ENCODE assay signal across 11 cellular contexts in the genomic region with DNA sequence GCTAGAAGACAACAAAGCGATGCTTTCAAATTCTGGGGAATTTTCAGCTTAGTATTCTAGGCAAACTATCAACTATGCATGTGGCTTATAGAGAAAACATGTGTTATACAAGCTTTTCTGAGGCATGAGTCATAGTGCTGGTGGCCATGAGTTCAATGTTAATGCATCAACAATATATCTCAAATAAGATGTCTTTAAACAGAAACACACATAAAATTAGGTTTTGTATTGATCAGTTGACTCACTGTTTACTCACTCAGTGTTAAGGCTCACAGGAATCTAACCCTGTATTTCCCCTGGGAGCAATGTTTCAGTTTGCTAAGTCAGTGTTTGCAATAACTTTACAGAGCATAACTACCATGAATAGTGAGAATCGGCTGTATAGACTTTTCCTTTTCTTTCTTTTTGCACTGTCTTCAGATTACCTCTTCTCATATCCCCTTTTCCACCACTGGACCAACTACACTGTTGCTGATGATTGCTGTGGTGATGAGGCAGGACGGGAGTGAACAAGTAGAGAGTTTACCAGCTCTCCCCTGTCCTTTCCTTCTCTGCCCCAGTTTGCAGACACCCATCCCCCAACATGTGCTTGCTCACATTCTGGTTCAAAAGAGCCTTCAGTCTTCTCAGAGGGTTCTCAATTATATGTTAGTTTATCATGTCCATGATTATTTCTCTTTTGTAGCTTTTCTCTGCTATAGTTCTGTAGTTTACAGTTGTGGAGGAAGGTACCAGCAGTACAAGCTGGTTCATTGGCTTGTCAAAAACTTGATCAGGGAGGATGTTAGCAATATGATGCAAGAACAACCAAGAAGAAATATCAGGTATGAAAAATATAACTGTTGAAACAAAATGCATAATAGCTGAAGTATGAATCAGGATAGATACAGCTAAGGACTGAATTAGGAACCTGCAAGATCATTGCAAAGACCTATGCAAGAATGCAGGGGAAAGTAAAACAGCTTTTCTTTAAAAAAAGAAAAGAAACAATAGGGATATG. TPM values are rescaled to one million over a fixed set of nuclear protein-coding genes. Genes with fewer than 3 reads are reported as not detected.
DNase-seq lines count a peak whose midpoint lies in the region; ATAC-seq and TF ChIP-seq lines count a peak whose summit lies in the region.
"Had no signal": no experiment of that assay in that cellular context is flagged by ENCODE, and none has a peak within 500 bp of the region (broad histone marks: within the 10 kb centered on the region; RNA-seq: fewer than 3 reads in every experiment).

No MANE protein-coding gene starts in this region.

- H2AFZ ChIP-seq in SK-N-SH (ENCODE audit: low read depth) = no peak overlapping the region
- H2AFZ ChIP-seq in Loucy (ENCODE audit: low read length) = peak overlapping the region; percentile 80

- H3K4me1 ChIP-seq in SK-N-SH (ENCODE audit: control insufficient read depth in 1 of 2, insufficient read depth in 2 of 2, low read depth in 1 of 2, low read length in 1 of 2) (no peaks in the 10 kb centered on the region), Loucy (ENCODE audit: insufficient read depth, low read length, poor library complexity, severe bottlenecking) (peaks cover 12% of the 10 kb centered on the region)
- H3K4me1 ChIP-seq: testis had no signal

- H3K27ac ChIP-seq in SK-N-SH (ENCODE audit: low read depth in 2 of 2, low read length in 1 of 2) = no peak overlapping the region
- no peak overlapping the region for H3K27ac ChIP-seq in brain microvascular endothelial cell
- H3K27ac ChIP-seq: testis had no signal

- H4K20me1 ChIP-seq in SK-N-SH (ENCODE audit: insufficient read depth) (no peaks in the 10 kb centered on the region), Loucy (ENCODE audit: insufficient read depth, low read length, poor library complexity, severe bottlenecking) (no peaks in the 10 kb centered on the region)

- in situ Hi-C loops in brain microvascular endothelial cell (cut with HindIII; ENCODE audit: low pct_ligation_motif_present, low sequenced_read_pairs) = no loop called here

- H3K27me3 ChIP-seq in SK-N-SH (ENCODE audit: insufficient read depth) = no peaks in the 10 kb centered on the region
- H3K27me3 ChIP-seq in Loucy (ENCODE audit: insufficient read depth, low read length, poor library complexity, severe bottlenecking) = no peaks in the 10 kb centered on the region
- no peaks in the 10 kb centered on the region for H3K27me3 ChIP-seq in brain microvascular endothelial cell (replicated peaks)
- H3K27me3 ChIP-seq: testis had no signal

- H3K79me2 ChIP-seq in SK-N-SH (ENCODE audit: insufficient read depth) = no peaks in the 10 kb centered on the region
- H3K79me2 ChIP-seq in Loucy (ENCODE audit: insufficient read depth, low read length) = no peaks in the 10 kb centered on the region

- H3K4me3 ChIP-seq in SK-N-SH (ENCODE audit: low read depth in 2 of 2, low read length in 1 of 2) (no peak overlapping the region), Loucy (ENCODE audit: low read length, poor library complexity, severe bottlenecking) (no peak overlapping the region), brain microvascular endothelial cell (ENCODE audit: low read depth, low read length) (no peak overlapping the region), skeletal muscle cell (ENCODE audit: low read depth, low read length) (no peak overlapping the region)
- H3K4me3 ChIP-seq: testis had no signal

- TF ChIP-seq EP300 in SK-N-SH (IDR thresholded peaks at IDR 0.05; ENCODE audit: borderline replicate concordance in 1 of 2, low read depth in 1 of 2, low read length in 1 of 2) = no peak

- no peak for TF ChIP-seq RAD21 in SK-N-SH (IDR thresholded peaks at IDR 0.05; ENCODE audit: low read length)

- H3K36me3 ChIP-seq in SK-N-SH (replicated peaks in 1 of 2; ENCODE audit: control insufficient read depth in 1 of 2, insufficient read depth in 2 of 2, low read length in 1 of 2) (no peaks in the 10 kb centered on the region), Loucy (ENCODE audit: insufficient read depth, low read length) (no peaks in the 10 kb centered on the region), brain microvascular endothelial cell (replicated peaks) (no peaks in the 10 kb centered on the region)

- H3F3A ChIP-seq in SK-N-SH (replicated peaks; ENCODE audit: insufficient read depth) (no peaks in the 10 kb centered on the region), Loucy (ENCODE audit: low read depth) (no peaks in the 10 kb centered on the region)

- TF ChIP-seq CTCF in SK-N-SH (IDR thresholded peaks at IDR 0.05) = no peak
- TF ChIP-seq CTCF in Loucy (conservative IDR thresholded peaks at IDR 0.05; ENCODE audit: low read length) = no peak
- TF ChIP-seq CTCF in brain microvascular endothelial cell (IDR thresholded peaks at IDR 0.05; ENCODE audit: low read depth, low read length, missing control alignments) = no peak

- POLR2A ChIA-PET in SK-N-SH (lab: Yijun Ruan, JAX) = no interaction called here

- CTCF ChIA-PET in SK-N-SH (lab: Yijun Ruan, JAX) = interaction anchor here (0.6 kb wide), 1 partner anchor 53 kb away, joined by 3 read pairs; no protein-coding TSS in a partner anchor

- H3K4me2 ChIP-seq in SK-N-SH = 0 out of 2 replicates have a peak overlapping the region, but pooled peaks have one; percentile 4
- H3K4me2 ChIP-seq in Loucy (ENCODE audit: low read depth, low read length, poor library complexity, severe bottlenecking) = peak overlapping the region; percentile 43

- WGBS in SK-N-SH (ENCODE audit: low lambda C conversion rate) = 46% methylated on average over 3 of the region's 3 CpGs

- H3K9ac ChIP-seq in SK-N-SH (no peak overlapping the region), Loucy (ENCODE audit: low read depth, low read length, poor library complexity, severe bottlenecking) (peak overlapping the region; percentile 26)

- H3K9me2 ChIP-seq in SK-N-SH (no peaks in the 10 kb centered on the region), Loucy (replicated peaks; ENCODE audit: low read depth, low read length) (no peaks in the 10 kb centered on the region)

- DNase-seq in SK-N-SH = no peak
- DNase-seq in brain microvascular endothelial cell = peak; percentile 73
- DNase-seq in skeletal muscle cell (ENCODE audit: low read depth) = peak; percentile 87
- DNase-seq in stimulated activated CD4-positive, alpha-beta T cell treated with anti-CD3 and anti-CD28 coated beads, Interleukin-12 subunit alpha, Interleukin-12 subunit beta, amount 100 ng/mL, for 4 hours = no peak
- no peak for DNase-seq in stimulated activated CD4-positive, alpha-beta T cell treated with anti-CD3 and anti-CD28 coated beads, Interleukin-4, amount 100 ng/mL, for 4 hours
- DNase-seq: activated effector memory CD4-positive, alpha-beta T cell treated with anti-CD3 and anti-CD28 coated beads, Interleukin-2, amount 50 U/mL, for 16 hours; testis had no signal

- H3K9me3 ChIP-seq in SK-N-SH (no peaks in the 10 kb centered on the region), Loucy (ENCODE audit: insufficient read depth, low read depth, low read length) (0 out of 2 replicates have a peak, but pooled peaks cover 4% of the 10 kb centered on the region)
- H3K9me3 ChIP-seq: testis had no signal

- ATAC-seq in SK-N-SH treated with all-trans-retinoic acid at 6 μM for 48 hours (no peak), HG03439 (IDR thresholded peaks at IDR 0.05; ENCODE audit: unreplicated experiment) (no peak)
- ATAC-seq: sciatic nerve had no signal

TF ChIP-seq in SK-N-SH, 30 proteins besides CTCF, POLR2A, EP300 and RAD21 (continues in another document):
- TF ChIP-seq TEAD4 (IDR thresholded peaks at IDR 0.05; ENCODE audit: borderline replicate concordance, insufficient read depth) (no peak), JUND (IDR thresholded peaks at IDR 0.05) (no peak), NRF1 (IDR thresholded peaks at IDR 0.05; ENCODE audit: low read depth, low read length) (no peak), CHD2 (IDR thresholded peaks at IDR 0.05; ENCODE audit: low read length, partially characterized antibody) (no peak), EZH2phosphoT487 (IDR thresholded peaks at IDR 0.05; ENCODE audit: borderline replicate concordance, low read depth) (no peak), SMC3 (IDR thresholded peaks at IDR 0.05; ENCODE audit: low read depth, low read length) (no peak), FOXJ3 (CRISPR knock-in tag; IDR thresholded peaks at IDR 0.05) (no peak), GATA2 (CRISPR knock-in tag; IDR thresholded peaks at IDR 0.05) (no peak), ELF1 (IDR thresholded peaks at IDR 0.05) (no peak)
- TF ChIP-seq, protein P1, sequence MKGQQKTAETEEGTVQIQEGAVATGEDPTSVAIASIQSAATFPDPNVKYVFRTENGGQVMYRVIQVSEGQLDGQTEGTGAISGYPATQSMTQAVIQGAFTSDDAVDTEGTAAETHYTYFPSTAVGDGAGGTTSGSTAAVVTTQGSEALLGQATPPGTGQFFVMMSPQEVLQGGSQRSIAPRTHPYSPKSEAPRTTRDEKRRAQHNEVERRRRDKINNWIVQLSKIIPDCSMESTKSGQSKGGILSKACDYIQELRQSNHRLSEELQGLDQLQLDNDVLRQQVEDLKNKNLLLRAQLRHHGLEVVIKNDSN (IDR thresholded peaks at IDR 0.05; ENCODE audit: borderline replicate concordance, low read depth) = no peak

TF ChIP-seq in SK-N-SH treated with all-trans-retinoic acid at 6 μM for 48 hours, 23 proteins besides CTCF, POLR2A, EP300 and RAD21:
- no peak for TF ChIP-seq ARNTL (CRISPR knock-in tag; IDR thresholded peaks at IDR 0.05; ENCODE audit: borderline replicate concordance, low read depth)

RNA-seq across cellular contexts. Expression of a gene that starts 23.9 kb away (rescaled TPM):
- not detected in 2 replicates for polyA plus RNA-seq in SK-N-SH (2012; rRNA removed)
- polyA plus RNA-seq in SK-N-SH (2012; cell fraction: cytosol; rRNA removed) = not detected in 2 replicates
- polyA plus RNA-seq in SK-N-SH (2012; cell fraction: nucleus; rRNA removed) = not detected in 2 replicates

Comparison
In these comparisons a context has a peak if more than half of its experiments do, and no peak if none do; other contexts are left out.
1. DNase-seq: peak in brain microvascular endothelial cell (single experiment) and skeletal muscle cell (single experiment); none in SK-N-SH (single experiment), stimulated activated CD4-positive, alpha-beta T cell treated with anti-CD3 and anti-CD28 coated beads, Interleukin-12 subunit alpha, Interleukin-12 subunit beta, amount 100 ng/mL, for 4 hours (single experiment) and stimulated activated CD4-positive, alpha-beta T cell treated with anti-CD3 and anti-CD28 coated beads, Interleukin-4, amount 100 ng/mL, for 4 hours (0 of 2).